Comparison of ENCODE assay signal across 9 cellular contexts in the genomic region with DNA sequence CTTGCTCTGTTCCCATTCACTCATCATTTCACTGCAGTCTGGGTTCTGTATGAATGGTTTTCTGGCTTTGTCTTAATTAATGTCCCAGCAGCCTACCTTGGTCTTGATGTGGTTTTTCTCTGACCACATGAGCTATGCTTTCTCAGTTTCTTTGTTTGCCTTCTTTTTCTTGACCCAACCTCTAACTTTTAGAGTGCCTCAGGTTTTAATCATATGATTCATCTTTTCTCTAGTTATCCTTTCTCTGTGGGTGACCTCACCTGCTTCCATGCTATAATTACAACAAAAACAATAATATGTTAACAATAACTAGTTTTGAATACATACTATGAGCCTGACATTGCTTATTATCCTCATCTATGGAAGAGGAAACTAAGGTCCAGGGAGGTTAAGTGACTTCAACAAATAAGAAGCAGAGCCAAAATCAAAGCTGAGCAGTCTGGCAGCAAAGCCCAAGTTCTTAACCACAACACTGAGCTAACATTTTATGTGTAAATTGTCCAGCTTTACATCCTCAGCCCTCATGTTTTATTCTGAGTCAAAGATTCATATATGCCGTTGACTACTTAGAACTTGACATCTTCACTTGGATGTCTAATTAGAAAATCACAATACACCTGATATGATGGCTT. TPM values are rescaled to one million over a fixed set of nuclear protein-coding genes. Genes with fewer than 3 reads are reported as not detected.
DNase-seq lines count a peak whose midpoint lies in the region; ATAC-seq lines count a peak whose summit lies in the region.
"Had no signal": no experiment of that assay in that cellular context is flagged by ENCODE, and none has a peak within 500 bp of the region (broad histone marks: within the 10 kb centered on the region; RNA-seq: fewer than 3 reads in every experiment).

No MANE protein-coding gene starts in this region.

- peak; percentile 4 for DNase-seq in H4 (ENCODE audit: low spot score)
- DNase-seq in kidney glomerular epithelial cell (lab: John Stamatoyannopoulos, UW) = peak; percentile 73
- no peak for DNase-seq in NCI-H1436 (lab: John Stamatoyannopoulos, UW)
- no peak for DNase-seq in T-helper 2 cell
- DNase-seq in SHP77 treated with DMSO at 0.1 percent for 48 hours (lab: John Stamatoyannopoulos, UW) = no peak
- DNase-seq: heart left ventricle had no signal

- ATAC-seq in GM19025 (IDR thresholded peaks at IDR 0.05; ENCODE audit: low read depth, unreplicated experiment) (peak; percentile 85), HG03520 (IDR thresholded peaks at IDR 0.05; ENCODE audit: unreplicated experiment) (peak; percentile 84)
- ATAC-seq: heart left ventricle had no signal

RNA-seq across cellular contexts. Expression of a gene that starts 4.7 kb away (rescaled TPM):
- total RNA-seq in H4 (2014; rRNA removed; shearing (Covaris generic)) = 5.6 and 7.6 TPM in 2 replicates
- total RNA-seq: heart left ventricle, omental fat pad had no signal

RNA-seq across cellular contexts. Expression of a gene that starts 48.4 kb away (rescaled TPM):
- total RNA-seq in H4 (2014; rRNA removed; shearing (Covaris generic)) = not detected in 2 replicates
- total RNA-seq: heart left ventricle, omental fat pad had no signal

RNA-seq across cellular contexts. Expression of a gene that starts 54.5 kb away (rescaled TPM):
- not detected in 2 replicates for total RNA-seq in H4 (2014; rRNA removed; shearing (Covaris generic))
- total RNA-seq: heart left ventricle, omental fat pad had no signal

Comparison
In these comparisons a context has a peak if more than half of its experiments do, and no peak if none do; other contexts are left out.
1. DNase-seq: peak in H4 (single experiment) and kidney glomerular epithelial cell (single experiment); none in NCI-H1436 (single experiment), T-helper 2 cell (0 of 5) and SHP77 treated with DMSO at 0.1 percent for 48 hours (single experiment).